31 cellular contexts compared by ENCODE assay signal in genomic region chr5:33398501-33398900, GRCh38.
"Had no signal": no experiment of that assay in that cellular context is flagged by ENCODE, and none has a peak within 500 bp of the region (broad histone marks: within the 10 kb centered on the region; RNA-seq: fewer than 3 reads in every experiment).

No MANE protein-coding gene starts in this region.

- FAIRE-seq: colon had no signal

- H3K9me3 ChIP-seq: body of pancreas, gastrocnemius medialis had no signal

- H3K4me1 Mint-ChIP-seq: activated CD4-positive, alpha-beta memory T cell treated with anti-CD3 and anti-CD28 coated beads, Interleukin-2, amount 10 ng/mL, durations not matched to agents 7 days and 5 days; activated CD4-positive, alpha-beta T cell treated with anti-CD3 and anti-CD28 coated beads, Interleukin-2, amount 10 ng/mL, durations not matched to agents 7 days and 5 days; activated naive CD4-positive, alpha-beta T cell treated with anti-CD3 and anti-CD28 coated beads, Interleukin-2, amount 10 ng/mL, durations not matched to agents 7 days and 5 days; activated naive CD8-positive, alpha-beta T cell treated with anti-CD3 and anti-CD28 coated beads, Interleukin-2, amount 10 ng/mL, durations not matched to agents 7 days and 5 days had no signal

- H3K36me3 ChIP-seq: esophagus muscularis mucosa, gastrocnemius medialis, heart left ventricle had no signal

- H3K4me1 ChIP-seq: esophagus muscularis mucosa, gastrocnemius medialis, heart left ventricle had no signal

- H3K27me3 Mint-ChIP-seq: activated CD4-positive, alpha-beta T cell treated with anti-CD3 and anti-CD28 coated beads, Interleukin-2, amount 10 ng/mL, durations not matched to agents 7 days and 5 days; activated naive CD4-positive, alpha-beta T cell treated with anti-CD3 and anti-CD28 coated beads, Interleukin-2, amount 10 ng/mL, durations not matched to agents 7 days and 5 days had no signal

- H3K27me3 ChIP-seq: body of pancreas, esophagus muscularis mucosa, foreskin keratinocyte, gastrocnemius medialis, heart left ventricle had no signal

- H3K9me3 Mint-ChIP-seq: activated naive CD4-positive, alpha-beta T cell treated with anti-CD3 and anti-CD28 coated beads, Interleukin-2, amount 10 ng/mL, durations not matched to agents 7 days and 5 days had no signal

- H3K27ac Mint-ChIP-seq: activated CD4-positive, alpha-beta memory T cell treated with anti-CD3 and anti-CD28 coated beads, Interleukin-2, amount 10 ng/mL, durations not matched to agents 7 days and 5 days; activated CD4-positive, alpha-beta T cell treated with anti-CD3 and anti-CD28 coated beads, Interleukin-2, amount 10 ng/mL, durations not matched to agents 7 days and 5 days; activated naive CD4-positive, alpha-beta T cell treated with anti-CD3 and anti-CD28 coated beads, Interleukin-2, amount 10 ng/mL, durations not matched to agents 7 days and 5 days; activated naive CD4-positive, alpha-beta T cell treated with anti-CD3 and anti-CD28 coated beads, Interleukin-2, amount 50 U/mL, for 72 hours; activated naive CD8-positive, alpha-beta T cell treated with anti-CD3 and anti-CD28 coated beads, Interleukin-2, amount 10 ng/mL, durations not matched to agents 7 days and 5 days; activated T-cell treated with anti-CD3 and anti-CD28 coated beads, Interleukin-2, amount 50 U/mL, for 24 hours; activated T-cell treated with anti-CD3 and anti-CD28 coated beads, Interleukin-2, amount 50 U/mL, for 72 hours; effector memory CD8-positive, alpha-beta T cell had no signal

- H3K4me3 ChIP-seq: body of pancreas, esophagus muscularis mucosa, gastrocnemius medialis, heart left ventricle had no signal

- H3K27ac ChIP-seq: body of pancreas, esophagus muscularis mucosa, foreskin keratinocyte, gastrocnemius medialis, heart left ventricle had no signal

- H3K4me3 Mint-ChIP-seq: activated CD4-positive, alpha-beta memory T cell treated with anti-CD3 and anti-CD28 coated beads, Interleukin-2, amount 10 ng/mL, durations not matched to agents 7 days and 5 days; activated CD4-positive, alpha-beta T cell treated with anti-CD3 and anti-CD28 coated beads, Interleukin-2, amount 10 ng/mL, durations not matched to agents 7 days and 5 days; activated naive CD4-positive, alpha-beta T cell treated with anti-CD3 and anti-CD28 coated beads, Interleukin-2, amount 10 ng/mL, durations not matched to agents 7 days and 5 days; activated naive CD8-positive, alpha-beta T cell treated with anti-CD3 and anti-CD28 coated beads, Interleukin-2, amount 10 ng/mL, durations not matched to agents 7 days and 5 days; activated T-cell treated with anti-CD3 and anti-CD28 coated beads, Interleukin-2, amount 50 U/mL, for 24 hours; activated T-cell treated with anti-CD3 and anti-CD28 coated beads, Interleukin-2, amount 50 U/mL, for 72 hours; effector memory CD8-positive, alpha-beta T cell had no signal

- H3K36me3 Mint-ChIP-seq: activated naive CD4-positive, alpha-beta T cell treated with anti-CD3 and anti-CD28 coated beads, Interleukin-2, amount 10 ng/mL, durations not matched to agents 7 days and 5 days; activated naive CD4-positive, alpha-beta T cell treated with anti-CD3 and anti-CD28 coated beads, Interleukin-2, amount 50 U/mL, for 72 hours; activated naive CD8-positive, alpha-beta T cell treated with anti-CD3 and anti-CD28 coated beads, Interleukin-2, amount 10 ng/mL, durations not matched to agents 7 days and 5 days had no signal

- DNase-seq: activated CD4-positive, alpha-beta memory T cell treated with anti-CD3 and anti-CD28 coated beads, Interleukin-2, amount 10 ng/mL, durations not matched to agents 7 days and 5 days; activated CD4-positive, alpha-beta T cell treated with anti-CD3 and anti-CD28 coated beads for 4 hours; activated CD4-positive, alpha-beta T cell treated with anti-CD3 and anti-CD28 coated beads, Interleukin-2, amount 10 ng/mL, durations not matched to agents 7 days and 5 days; activated CD4-positive, alpha-beta T cell treated with anti-CD3 and anti-CD28 coated beads, Interleukin-2, amount 50 U/mL, for 4 hours; activated CD4-positive, CD25-positive, alpha-beta regulatory T cell; activated CD4-positive, CD25-positive, alpha-beta regulatory T cell treated with anti-CD3 and anti-CD28 coated beads, Interleukin-2, amount 50 U/mL, for 72 hours; activated CD8-positive, alpha-beta memory T cell treated with anti-CD3 and anti-CD28 coated beads, Interleukin-2, amount 50 U/mL, for 48 hours; activated gamma-delta T cell; activated naive CD4-positive, alpha-beta T cell; activated naive CD4-positive, alpha-beta T cell treated with anti-CD3 and anti-CD28 coated beads, Interleukin-2, amount 10 ng/mL, durations not matched to agents 7 days and 5 days; activated naive CD8-positive, alpha-beta T cell treated with anti-CD3 and anti-CD28 coated beads, Interleukin-2, amount 10 ng/mL, durations not matched to agents 7 days and 5 days; activated T-cell treated with anti-CD3 and anti-CD28 coated beads for 4 hours; activated T-cell treated with anti-CD3 and anti-CD28 coated beads, Interleukin-2, amount 50 U/mL, for 24 hours; activated T-cell treated with anti-CD3 and anti-CD28 coated beads, Interleukin-2, amount 50 U/mL, for 72 hours; amniotic stem cell; anterior cingulate cortex; body of pancreas; caudate nucleus; cortex of kidney; dermis blood vessel endothelial cell; effector CD4-positive, alpha-beta T cell; effector memory CD8-positive, alpha-beta T cell; erythroblast; foreskin keratinocyte; gastrocnemius medialis; glutamatergic neuron; heart left ventricle; T-helper 2 cell had no signal
